ENCODE assay signal across 9 cellular contexts in genomic region chr6:15363523-15364400, GRCh38.
A peak's percentile ranks its signal among the peaks of the same experiment; 100 is the strongest.
DNase-seq lines count a peak whose midpoint lies in the region; ATAC-seq and TF ChIP-seq lines count a peak whose summit lies in the region.
"Had no signal": no experiment of that assay in that cellular context is flagged by ENCODE, and none has a peak within 500 bp of the region (broad histone marks: within the 10 kb centered on the region; RNA-seq: fewer than 3 reads in every experiment).

No MANE protein-coding gene starts in this region.

- H3K27ac ChIP-seq in mammary epithelial cell (ENCODE audit: insufficient read depth, low read depth, low read length) = no peak overlapping the region

- DNase-seq in G401 (ENCODE audit: low spot score) (peak; percentile 68), glomerular visceral epithelial cell (ENCODE audit: extremely low spot score) (peak; percentile 21), mammary epithelial cell (no peak), globus pallidus (ENCODE audit: low spot score) (no peak), 8988T (no peak)
- no peak for DNase-seq in stimulated activated naive CD4-positive, alpha-beta T cell (lab: John Stamatoyannopoulos, UW)

- WGBS in mammary epithelial cell (ENCODE audit: low coverage, missing lambda C conversion rate) = 93% methylated on average over 9 of the region's 9 CpGs

- no peak overlapping the region for H3K9ac ChIP-seq in mammary epithelial cell (ENCODE audit: insufficient read depth, low read length)

- no peaks in the 10 kb centered on the region for H3K27me3 ChIP-seq in mammary epithelial cell (ENCODE audit: insufficient read depth, low read length)

- H3K4me2 ChIP-seq in mammary epithelial cell (ENCODE audit: insufficient read depth, low read depth, low read length) = no peak overlapping the region

- H3K9me3 ChIP-seq in mammary epithelial cell (replicated peaks; ENCODE audit: insufficient read depth, low read length) = no peaks in the 10 kb centered on the region

- intact Hi-C loops in mammary epithelial cell (cut with micrococcal nuclease) = no loop called here

- in situ Hi-C loops in G401 (cut with HindIII; ENCODE audit: low sequenced_read_pairs) = no loop called here
- in situ Hi-C loops in mammary epithelial cell (cut with MboI; ENCODE audit: low sequenced_read_pairs in 2 of 2) = no loop called here

- CTCF ChIA-PET in mammary epithelial cell (lab: Charles Lee; ENCODE audit: low non-redundant PET) = no interaction called here

- H3K36me3 ChIP-seq in mammary epithelial cell (ENCODE audit: insufficient read depth, low read length) = no peaks in the 10 kb centered on the region

- no peak overlapping the region for H2AFZ ChIP-seq in mammary epithelial cell (ENCODE audit: low read depth, low read length)

- dilution Hi-C loops in mammary epithelial cell (cut with HindIII; ENCODE audit: low sequenced_read_pairs) = no loop called here

- ATAC-seq in GM19372 (IDR thresholded peaks at IDR 0.05; ENCODE audit: low read depth, unreplicated experiment) (peak; percentile 49), HG03432 (IDR thresholded peaks at IDR 0.05; ENCODE audit: unreplicated experiment) (peak; percentile 51)
- ATAC-seq: Panc1 had no signal

- H3K4me1 ChIP-seq in mammary epithelial cell (ENCODE audit: insufficient read depth, low read length) = peaks cover 19% of the 10 kb centered on the region

- BruUV-seq in mammary epithelial cell (replicated peaks; lab: Mats Ljungman, UMichigan) = no TSS peak

- H3K4me3 ChIP-seq in mammary epithelial cell (replicated peaks in 1 of 3; ENCODE audit: insufficient read depth in 1 of 3, low read depth in 2 of 3, low read length in 3 of 3) = no peak overlapping the region

- TF ChIP-seq CTCF in mammary epithelial cell (conservative IDR thresholded peaks at IDR 0.05 in 1 of 2, IDR thresholded peaks at IDR 0.05 in 1 of 2; ENCODE audit: extremely low read depth in 1 of 2, insufficient read depth in 1 of 2, low read depth in 1 of 2, low read length in 2 of 2) = no peak

- H4K20me1 ChIP-seq in mammary epithelial cell (ENCODE audit: insufficient read depth, low read length) = peaks cover 2% of the 10 kb centered on the region

- H3K79me2 ChIP-seq in mammary epithelial cell (ENCODE audit: insufficient read depth, low read length) = peaks cover 96% of the 10 kb centered on the region

Comparison
In these comparisons a context has a peak if more than half of its experiments do, and no peak if none do; other contexts are left out.
1. DNase-seq: peak in G401 (single experiment) and glomerular visceral epithelial cell (single experiment); none in mammary epithelial cell (single experiment), globus pallidus (single experiment), stimulated activated naive CD4-positive, alpha-beta T cell (0 of 6) and 8988T (single experiment).